ENCODE assay signal across 28 cellular contexts in the genomic region with DNA sequence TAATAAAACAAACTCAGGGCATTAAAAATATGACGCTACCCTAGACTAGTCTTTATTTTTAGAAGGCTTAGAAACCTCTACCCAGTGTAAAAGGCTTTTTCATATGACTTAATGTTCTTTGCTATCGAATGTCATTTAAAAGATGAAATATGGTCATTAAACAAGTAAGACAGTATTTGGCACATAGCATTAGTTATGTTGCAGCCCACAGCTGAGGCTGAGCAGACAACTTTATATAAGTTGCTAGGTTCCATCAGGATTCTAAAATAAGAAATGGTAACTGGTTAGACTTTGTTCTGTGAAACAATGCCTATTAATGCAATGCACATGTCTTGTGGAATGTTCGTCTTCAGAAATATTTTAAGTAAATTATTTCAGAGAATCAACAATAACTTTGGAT. TPM values are rescaled to one million over a fixed set of nuclear protein-coding genes. Genes with fewer than 3 reads are reported as not detected.
"Had no signal": no experiment of that assay in that cellular context is flagged by ENCODE, and none has a peak within 500 bp of the region (broad histone marks: within the 10 kb centered on the region; RNA-seq: fewer than 3 reads in every experiment).

No MANE protein-coding gene starts in this region.

- H3K4me3 Mint-ChIP-seq: effector memory CD8-positive, alpha-beta T cell; natural killer cell treated with Interleukin-12 subunit alpha and Interleukin-12 subunit beta and Interleukin-15 and Interleukin-18, amount 100 ng/mL, for 72 hours; neural progenitor cell; stimulated activated memory B cell treated with anti-CD40 and anti-IgM and Interleukin-4, amounts not matched to agents 10 μg/mL and 1 μg/mL and 100 μg/mL, for 72 hours; type B pancreatic cell had no signal

- H3K36me3 ChIP-seq: gastroesophageal sphincter, heart left ventricle, left lung, neural progenitor cell, right lobe of liver, tibial artery had no signal

- H3K27ac Mint-ChIP-seq: effector memory CD8-positive, alpha-beta T cell; natural killer cell treated with Interleukin-12 subunit alpha and Interleukin-12 subunit beta and Interleukin-15 and Interleukin-18, amount 100 ng/mL, for 72 hours; neural progenitor cell; progenitor cell of endocrine pancreas; stimulated activated memory B cell treated with anti-CD40 and anti-IgM and Interleukin-4, amounts not matched to agents 10 μg/mL and 1 μg/mL and 100 μg/mL, for 72 hours; type B pancreatic cell had no signal

- H2AFZ ChIP-seq: hepatocyte, neural progenitor cell, parathyroid adenoma had no signal

- H3K27me3 Mint-ChIP-seq: progenitor cell of endocrine pancreas, type B pancreatic cell had no signal

- H3K36me3 Mint-ChIP-seq: natural killer cell treated with Interleukin-12 subunit alpha and Interleukin-12 subunit beta and Interleukin-15 and Interleukin-18, amount 100 ng/mL, for 72 hours; neural progenitor cell; stimulated activated memory B cell treated with anti-CD40 and anti-IgM and Interleukin-4, amounts not matched to agents 10 μg/mL and 1 μg/mL and 100 μg/mL, for 72 hours; type B pancreatic cell had no signal

- DNase-seq: dermis blood vessel endothelial cell; effector memory CD8-positive, alpha-beta T cell; foreskin keratinocyte; heart left ventricle; kidney; left cardiac atrium; left lung; mesenchymal stem cell; midbrain; right lobe of liver; stimulated activated CD4-positive, alpha-beta T cell treated with anti-CD3 and anti-CD28 coated beads, Interleukin-12 subunit alpha, Interleukin-12 subunit beta, amount 100 ng/mL, for 4 hours; stimulated activated CD4-positive, alpha-beta T cell treated with anti-CD3 and anti-CD28 coated beads, Interleukin-2, amount 100 ng/mL, for 24 hours; stimulated activated CD4-positive, alpha-beta T cell treated with anti-CD3 and anti-CD28 coated beads, Interleukin-4, amount 100 ng/mL, for 24 hours; stimulated activated naive CD8-positive, alpha-beta T cell treated with anti-CD3 and anti-CD28 coated beads, Interleukin-15, Interleukin-2, amounts not matched to agents 100 U/mL and 50 U/mL, for 24 hours; substantia nigra; testis; tibial artery had no signal

- H3K4me1 Mint-ChIP-seq: neural progenitor cell; stimulated activated memory B cell treated with anti-CD40 and anti-IgM and Interleukin-4, amounts not matched to agents 10 μg/mL and 1 μg/mL and 100 μg/mL, for 72 hours had no signal

- H3K79me2 ChIP-seq: hepatocyte, parathyroid adenoma had no signal

- H3K4me3 ChIP-seq: coronary artery, gastroesophageal sphincter, heart left ventricle, hepatocyte, left lung, neural progenitor cell, right lobe of liver, smooth muscle cell, testis, tibial artery had no signal

- H3K9me3 ChIP-seq: gastroesophageal sphincter, heart left ventricle, left lung, right lobe of liver, testis, tibial artery had no signal

- H3K9ac ChIP-seq: neural progenitor cell, parathyroid adenoma had no signal

- H3K27ac ChIP-seq: coronary artery, foreskin keratinocyte, gastroesophageal sphincter, heart left ventricle, left lung, neural progenitor cell, parathyroid adenoma, right lobe of liver, testis, tibial artery had no signal

- H3K9me3 Mint-ChIP-seq: effector memory CD8-positive, alpha-beta T cell; natural killer cell treated with Interleukin-12 subunit alpha and Interleukin-12 subunit beta and Interleukin-15 and Interleukin-18, amount 100 ng/mL, for 72 hours; neural progenitor cell; stimulated activated memory B cell treated with anti-CD40 and anti-IgM and Interleukin-4, amounts not matched to agents 10 μg/mL and 1 μg/mL and 100 μg/mL, for 72 hours; type B pancreatic cell had no signal

- H3K4me2 ChIP-seq: hepatocyte, neural progenitor cell, smooth muscle cell had no signal

- H3K27me3 ChIP-seq: foreskin keratinocyte, gastroesophageal sphincter, hepatocyte, left lung, neural progenitor cell, right lobe of liver, testis had no signal

- H3K4me1 ChIP-seq: foreskin keratinocyte, heart left ventricle, left lung, neural progenitor cell, parathyroid adenoma, right lobe of liver, testis, tibial artery had no signal

- ATAC-seq: effector memory CD8-positive, alpha-beta T cell; esophagus mucosa; foreskin keratinocyte; gastroesophageal sphincter; heart left ventricle; left cardiac atrium; left lung; natural killer cell treated with Interleukin-12 subunit alpha and Interleukin-12 subunit beta and Interleukin-15 and Interleukin-18, amount 100 ng/mL, for 72 hours; right lobe of liver; stimulated activated memory B cell treated with anti-CD40 and anti-IgM and Interleukin-4, amounts not matched to agents 10 μg/mL and 1 μg/mL and 100 μg/mL, for 72 hours; stimulated activated naive CD8-positive, alpha-beta T cell treated with anti-CD3 and anti-CD28 coated beads, Interleukin-15, Interleukin-2, amounts not matched to agents 100 U/mL and 50 U/mL, for 24 hours had no signal

RNA-seq across cellular contexts. Expression of gene PRSS12, which starts 10.4 kb away (rescaled TPM):
- total RNA-seq: natural killer cell treated with Interleukin-12 subunit alpha and Interleukin-12 subunit beta and Interleukin-15 and Interleukin-18, amount 100 ng/mL, for 72 hours had no signal
